Comparison of ENCODE assay signal across 8 cellular contexts in the genomic region with DNA sequence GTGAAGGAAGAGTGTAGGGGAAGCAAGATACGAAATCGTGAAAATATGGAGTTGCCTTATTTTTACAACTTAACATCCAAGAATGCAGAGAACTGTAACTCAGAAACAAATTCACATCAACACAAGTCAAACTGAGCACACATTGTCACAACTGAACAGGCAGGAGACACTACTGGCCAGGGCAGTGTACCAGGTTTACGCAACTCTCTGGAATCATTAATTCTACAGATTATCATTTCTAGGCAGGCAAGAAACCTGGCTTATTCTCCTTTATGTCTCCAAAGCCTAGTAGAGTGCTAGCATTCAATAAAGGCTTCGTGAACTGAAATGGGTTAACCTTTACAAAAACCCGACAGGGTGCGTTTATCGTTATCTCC. TPM values are rescaled to one million over a fixed set of nuclear protein-coding genes. Genes with fewer than 3 reads are reported as not detected.
DNase-seq lines count a peak whose midpoint lies in the region; ATAC-seq, FAIRE-seq and TF ChIP-seq lines count a peak whose summit lies in the region.

No MANE protein-coding gene starts in this region.

- H3K27me3 ChIP-seq in OCI-LY3 (ENCODE audit: low read depth, low read length): no peaks in the 10 kb centered on the region
- no peaks in the 10 kb centered on the region for H3K27me3 ChIP-seq in endothelial cell of umbilical vein (ENCODE audit: control insufficient read depth in 2 of 2, insufficient read depth in 2 of 2, low read length in 2 of 2)

- H3K36me3 ChIP-seq in OCI-LY3 (replicated peaks; ENCODE audit: low read depth, low read length): peaks cover 27% of the 10 kb centered on the region
- peaks cover 1 to 2% of the 10 kb centered on the region in 2 experiments for H3K36me3 ChIP-seq in endothelial cell of umbilical vein (ENCODE audit: control insufficient read depth in 2 of 2, extremely low read depth in 1 of 2, insufficient read depth in 2 of 2, low read length in 2 of 2)

- H3K79me2 ChIP-seq in OCI-LY3 (ENCODE audit: low read length) (peaks cover 81% of the 10 kb centered on the region), endothelial cell of umbilical vein (ENCODE audit: control insufficient read depth, insufficient read depth, low read length) (peaks cover 63% of the 10 kb centered on the region)

- H3K27ac ChIP-seq in OCI-LY3 (ENCODE audit: low read length) (peak overlapping the region; percentile 48), endothelial cell of umbilical vein (ENCODE audit: insufficient read depth, low read depth, low read length) (peak overlapping the region; percentile 98)

- peak; percentile 0 to 10 (median 1) for ATAC-seq in natural killer cell
- ATAC-seq in HG02885 (IDR thresholded peaks at IDR 0.05; ENCODE audit: poor library complexity, unreplicated experiment): no peak
- no peak for ATAC-seq in GM21390 (IDR thresholded peaks at IDR 0.05; ENCODE audit: unreplicated experiment)

- CTCF ChIA-PET in endothelial cell of umbilical vein (lab: Charles Lee): interaction anchor here (0.6 to 2.2 kb wide), 3 partner anchors 38 to 197 kb away, joined by 3 to 8 read pairs (median 3); no protein-coding TSS in a partner anchor

- H3K9me3 ChIP-seq in OCI-LY3 (ENCODE audit: insufficient read depth, low read length): no peaks in the 10 kb centered on the region
- H3K9me3 ChIP-seq in endothelial cell of umbilical vein (replicated peaks; ENCODE audit: control insufficient read depth, insufficient read depth, low read length): no peaks in the 10 kb centered on the region

- H4K20me1 ChIP-seq in OCI-LY3 (ENCODE audit: insufficient read depth, low read length): peaks cover 30% of the 10 kb centered on the region
- H4K20me1 ChIP-seq in endothelial cell of umbilical vein (replicated peaks; ENCODE audit: control insufficient read depth, extremely low read depth, insufficient read depth, low read length): no peaks in the 10 kb centered on the region

- H3K4me1 Mint-ChIP-seq in natural killer cell: peaks cover 63 to 68% of the 10 kb centered on the region in 2 donors

- DNase-seq in endothelial cell of umbilical vein (ENCODE audit: low read depth, low spot score) (no peak), natural killer cell (no peak), iPS-NIHi11 (ENCODE audit: low spot score) (no peak), posterior vena cava (ENCODE audit: low spot score) (no peak)

- H3K27ac Mint-ChIP-seq in natural killer cell: peak overlapping the region; percentile 88 to 97

- H2AFZ ChIP-seq in OCI-LY3 (ENCODE audit: low read depth, low read length) (peak overlapping the region; percentile 81), endothelial cell of umbilical vein (ENCODE audit: low read depth, low read length) (peak overlapping the region; percentile 92)

- POLR2A ChIA-PET in endothelial cell of umbilical vein (lab: Charles Lee): no interaction called here

- no peak for FAIRE-seq in endothelial cell of umbilical vein (lab: Jason Lieb, UNC)

- peak overlapping the region; percentile 96 for H3K4me3 ChIP-seq in GM08714 (ENCODE audit: low read length)
- H3K4me3 ChIP-seq in OCI-LY3 (ENCODE audit: low read length): peak overlapping the region; percentile 91
- peak overlapping the region; percentile 95 to 100 (median 98) for H3K4me3 ChIP-seq in endothelial cell of umbilical vein (replicated peaks in 1 of 3; ENCODE audit: insufficient read depth in 1 of 3, low read depth in 1 of 3, low read length in 3 of 3)

- H3K9ac ChIP-seq in OCI-LY3 (ENCODE audit: low read length) (peak overlapping the region; percentile 91), endothelial cell of umbilical vein (replicated peaks; ENCODE audit: extremely low read depth, insufficient read depth, low read length) (peak overlapping the region; percentile 99)

- H3K4me2 ChIP-seq in OCI-LY3 (ENCODE audit: low read length): peak overlapping the region; percentile 99
- peak overlapping the region; percentile 96 for H3K4me2 ChIP-seq in endothelial cell of umbilical vein (ENCODE audit: insufficient read depth, low read length)

- dilution Hi-C loops in endothelial cell of umbilical vein (cut with MboI; ENCODE audit: extremely low pct_ligation_motif_present, low sequenced_read_pairs): no loop called here

- H3K4me3 Mint-ChIP-seq in natural killer cell: peak overlapping the region; percentile 97

- TF ChIP-seq CTCF in OCI-LY3 (IDR thresholded peaks at IDR 0.05; ENCODE audit: low read depth, low read length) (no peak), endothelial cell of umbilical vein (IDR thresholded peaks at IDR 0.05; ENCODE audit: extremely low read depth in 1 of 2, insufficient read depth in 1 of 2, low read depth in 1 of 2, low read length in 2 of 2) (no peak), natural killer cell (IDR thresholded peaks at IDR 0.05) (no peak)

- no peaks in the 10 kb centered on the region for H3K27me3 Mint-ChIP-seq in natural killer cell (ENCODE audit: low read depth in 2 of 2)

- no peak for TF ChIP-seq POLR2A in endothelial cell of umbilical vein (IDR thresholded peaks at IDR 0.05; ENCODE audit: low read depth, low read length)

- peaks cover 35% of the 10 kb centered on the region for H3K4me1 ChIP-seq in OCI-LY3 (ENCODE audit: low read length)
- peaks cover 32% of the 10 kb centered on the region for H3K4me1 ChIP-seq in endothelial cell of umbilical vein (ENCODE audit: control insufficient read depth, extremely low read depth, insufficient read depth, low read length)

- H3K9me3 Mint-ChIP-seq in natural killer cell: no peaks in the 10 kb centered on the region

- H3K9me1 ChIP-seq in endothelial cell of umbilical vein (replicated peaks; ENCODE audit: control insufficient read depth, extremely low read depth, insufficient read depth, low read length): no peaks in the 10 kb centered on the region

- no peaks in the 10 kb centered on the region for H3K36me3 Mint-ChIP-seq in natural killer cell

- intact Hi-C loops in endothelial cell of umbilical vein (cut with micrococcal nuclease) (loop anchor here (1.0 to 5.0 kb wide), 3 partner anchors 8 to 459 kb away; no protein-coding TSS in a partner anchor), natural killer cell (cut with micrococcal nuclease) (loop anchor here (1.0 kb wide), 1 partner anchor 27 kb away; no protein-coding TSS in a partner anchor), posterior vena cava (cut with DNase I) (loop anchor here (10.0 kb wide), 1 partner anchor 193 kb away; no protein-coding TSS in a partner anchor)

- BruUV-seq in endothelial cell of umbilical vein (replicated peaks; lab: Mats Ljungman, UMichigan): TSS peak; percentile 64

TF ChIP-seq in endothelial cell of umbilical vein, 7 proteins besides CTCF, POLR2A, EP300 and RAD21:
- no peak for TF ChIP-seq MYC (IDR thresholded peaks at IDR 0.05; ENCODE audit: low read depth, low read length)
- TF ChIP-seq POLR2AphosphoS5 (IDR thresholded peaks at IDR 0.05; ENCODE audit: insufficient read depth, low read depth, low read length): no peak
- TF ChIP-seq, protein P1, sequence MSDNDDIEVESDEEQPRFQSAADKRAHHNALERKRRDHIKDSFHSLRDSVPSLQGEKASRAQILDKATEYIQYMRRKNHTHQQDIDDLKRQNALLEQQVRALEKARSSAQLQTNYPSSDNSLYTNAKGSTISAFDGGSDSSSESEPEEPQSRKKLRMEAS (IDR thresholded peaks at IDR 0.05; ENCODE audit: insufficient read depth, insufficient read length): no peak
- TF ChIP-seq JUN (IDR thresholded peaks at IDR 0.05; ENCODE audit: borderline replicate concordance, insufficient read depth, insufficient read length, low read depth): no peak

RNA-seq across cellular contexts. Expression of a gene that starts 0.6 kb away (rescaled TPM):
- 17.7 and 18.2 TPM in 2 replicates for total RNA-seq in endothelial cell of umbilical vein
- polyA plus RNA-seq in endothelial cell of umbilical vein: 10.3 and 16.5 TPM in 2 replicates
- 17.7 and 23.2 TPM in 2 replicates for polyA plus RNA-seq in endothelial cell of umbilical vein (2011; cell fraction: cytosol; rRNA removed)
- polyA plus RNA-seq in endothelial cell of umbilical vein (2011; cell fraction: nucleus; rRNA removed): 19.0 and 27.8 TPM in 2 replicates
- polyA plus RNA-seq in endothelial cell of umbilical vein (2012): 28.3 and 35.7 TPM in 2 replicates
- 5.2 and 6.5 TPM in 2 replicates for polyA minus RNA-seq in endothelial cell of umbilical vein
- polyA minus RNA-seq in endothelial cell of umbilical vein (2011; cell fraction: cytosol; rRNA and poly(A)+ RNA removed): 5.7 TPM
- polyA minus RNA-seq in endothelial cell of umbilical vein (2011; cell fraction: nucleus; rRNA and poly(A)+ RNA removed): 8.5 and 10.3 TPM in 2 replicates
- 10 to 100 TPM; 27.4 to 39.6 (median 36.1) TPM for total RNA-seq in natural killer cell
- total RNA-seq in posterior vena cava: 10 to 100 TPM; 19.5 to 25.5 TPM

RNA-seq across cellular contexts. Expression of a gene that starts 0.7 kb away (rescaled TPM):
- total RNA-seq in endothelial cell of umbilical vein (33.5 and 35.3 TPM in 2 replicates), natural killer cell (10 to 100 TPM; 30.8 to 40.5 (median 32.1) TPM), posterior vena cava (10 to 100 TPM; 36.3 to 45.6 TPM)
- polyA plus RNA-seq in endothelial cell of umbilical vein: 42.9 and 56.6 TPM in 2 replicates
- polyA plus RNA-seq in endothelial cell of umbilical vein (2011; cell fraction: cytosol; rRNA removed): 35.6 and 36.6 TPM in 2 replicates
- polyA plus RNA-seq in endothelial cell of umbilical vein (2011; cell fraction: nucleus; rRNA removed): 38.0 and 49.6 TPM in 2 replicates
- 43.2 and 49.8 TPM in 2 replicates for polyA plus RNA-seq in endothelial cell of umbilical vein (2012)
- 13.2 and 19.6 TPM in 2 replicates for polyA minus RNA-seq in endothelial cell of umbilical vein
- 17.3 TPM for polyA minus RNA-seq in endothelial cell of umbilical vein (2011; cell fraction: cytosol; rRNA and poly(A)+ RNA removed)
- polyA minus RNA-seq in endothelial cell of umbilical vein (2011; cell fraction: nucleus; rRNA and poly(A)+ RNA removed): 10.3 and 15.2 TPM in 2 replicates

Comparison
In these comparisons a context has a peak if more than half of its experiments do, and no peak if none do; other contexts are left out.
1. ATAC-seq: peak in natural killer cell (3 of 3); none in HG02885 (single experiment) and GM21390 (single experiment).
2. Peak in every context shown above with its lines, with median percentiles within 50 percentile points of each other: H3K4me3 ChIP-seq.